In the genomic region with DNA sequence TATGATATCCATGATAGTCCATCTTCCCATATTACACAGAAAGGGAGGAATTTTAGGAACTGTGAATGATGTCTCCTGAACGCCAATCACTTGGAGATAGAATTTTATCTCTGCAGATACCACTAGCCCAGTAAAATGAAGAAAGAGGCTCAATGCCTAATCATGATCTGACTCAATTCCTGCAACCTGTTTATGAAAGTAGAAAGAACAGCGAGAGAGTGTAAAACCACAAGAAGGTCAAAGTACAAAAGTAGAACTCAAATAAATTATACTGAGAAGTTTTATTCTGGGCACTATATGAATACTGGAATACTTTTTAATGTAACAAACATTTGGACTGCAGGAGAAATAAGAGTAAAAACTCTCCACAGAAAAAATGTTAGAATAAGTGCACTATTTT, we compare ENCODE assay signal across 32 cellular contexts.
"Had no signal": no experiment of that assay in that cellular context is flagged by ENCODE, and none has a peak within 500 bp of the region (broad histone marks: within the 10 kb centered on the region; RNA-seq: fewer than 3 reads in every experiment).

No MANE protein-coding gene starts in this region.

- H3K4me3 ChIP-seq: MG63, PC-9, SJCRH30, SK-N-MC had no signal

- H3K36me3 ChIP-seq: MG63, SJCRH30 had no signal

- H3K27ac ChIP-seq: KMS-11, PC-9, RWPE1, SJCRH30, SK-N-MC had no signal

- H3K9ac ChIP-seq: KMS-11 had no signal

- H3K4me2 ChIP-seq: KMS-11, PC-9 had no signal

- H2AFZ ChIP-seq: PC-9 had no signal

- H3K4me1 ChIP-seq: SJCRH30 had no signal

- H3K9me3 ChIP-seq: MG63, SJCRH30 had no signal

- H3K27me3 ChIP-seq: MG63, SJCRH30 had no signal

- FAIRE-seq: RCC 7860 had no signal

- ATAC-seq: Panc1, Right ventricle myocardium inferior, SK-N-SH treated with all-trans-retinoic acid at 6 μM for 48 hours had no signal

- DNase-seq: Karpas-422, KBM-7, MG63, NCI-H1048, NCI-H1092 treated with DMSO at 0.1 percent for 48 hours, NCI-H1105 treated with DMSO at 0.1 percent for 48 hours, NCI-H1436, NCI-H146, NCI-H1694 treated with DMSO at 0.1 percent for 48 hours, NCI-H187 treated with DMSO at 0.1 percent for 48 hours, NCI-H2029, NCI-H2081, NCI-H2171 treated with DMSO at 0.1 percent for 48 hours, NCI-H2227 treated with DMSO at 0.1 percent for 48 hours, NCI-H345, NCI-H446, NCI-H510A treated with DMSO at 0.1 percent for 48 hours, NCI-H524 treated with DMSO at 0.1 percent for 48 hours, NCI-H69, NCI-H748 treated with DMSO at 0.1 percent for 48 hours, NCI-H82, PC-9, SHP77, SIG-M5, SJCRH30 had no signal
